8 cellular contexts compared by ENCODE assay signal in the genomic region with DNA sequence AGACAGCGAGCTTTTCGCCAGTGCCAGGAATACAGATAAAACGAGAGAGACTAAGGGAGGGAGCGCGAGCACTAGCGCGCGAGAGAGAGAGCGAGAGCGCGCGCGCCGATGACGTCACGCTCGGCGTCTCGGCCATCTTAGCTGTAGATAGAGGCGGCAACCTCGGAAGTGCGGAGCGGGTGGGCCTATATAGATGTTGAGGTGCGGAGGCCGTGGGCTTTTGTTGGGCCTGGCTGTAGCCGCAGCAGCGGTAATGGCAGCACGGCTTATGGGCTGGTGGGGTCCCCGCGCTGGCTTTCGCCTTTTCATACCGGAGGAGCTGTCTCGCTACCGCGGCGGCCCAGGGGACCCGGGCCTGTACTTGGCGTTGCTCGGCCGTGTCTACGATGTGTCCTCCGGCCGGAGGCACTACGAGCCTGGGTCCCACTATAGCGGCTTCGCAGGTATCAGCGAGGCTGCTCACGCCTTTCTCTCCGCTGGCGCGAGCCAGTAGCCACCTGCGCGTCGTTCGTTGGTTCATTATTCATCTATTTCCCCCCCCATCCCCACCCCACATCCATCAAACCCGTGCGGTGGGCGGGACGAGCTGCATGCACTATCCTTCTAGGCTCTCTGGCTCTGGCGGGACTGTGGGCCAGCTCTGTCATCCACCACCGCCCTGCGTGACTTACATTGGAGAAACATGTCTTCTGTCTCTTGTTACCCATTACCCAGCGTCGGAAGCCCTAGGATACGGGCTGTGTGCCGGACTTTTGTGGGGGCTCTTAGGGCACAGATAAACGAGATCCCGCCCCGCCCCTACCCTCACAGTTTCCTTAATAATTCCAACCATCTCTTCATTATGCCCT. TPM values are rescaled to one million over a fixed set of nuclear protein-coding genes. Genes with fewer than 3 reads are reported as not detected.
DNase-seq lines count a peak whose midpoint lies in the region; ATAC-seq and TF ChIP-seq lines count a peak whose summit lies in the region.

No MANE protein-coding gene starts in this region.

- no peaks in the 10 kb centered on the region for H3K36me3 ChIP-seq in IMR-90 (ENCODE audit: control insufficient read depth, insufficient read depth, low read length)

- H4K5ac ChIP-seq in IMR-90 (ENCODE audit: low read depth, low read length): peak overlapping the region; percentile 78

- peak overlapping the region; percentile 74 for H2AK5ac ChIP-seq in IMR-90 (ENCODE audit: low read depth, low read length)

- H2BK5ac ChIP-seq in IMR-90 (ENCODE audit: low read depth, low read length, poor library complexity, severe bottlenecking): peak overlapping the region; percentile 66

- H3K9ac ChIP-seq in IMR-90 (ENCODE audit: low read depth, low read length): peak overlapping the region; percentile 95

- peak overlapping the region; percentile 24; the same call in 1 of the 2 replicates for H2BK120ac ChIP-seq in IMR-90 (ENCODE audit: low read depth, low read length)

- TF ChIP-seq POLR2A in IMR-90 (IDR thresholded peaks at IDR 0.05; ENCODE audit: low read depth, low read length) (peak; percentile 88), erythroblast (IDR thresholded peaks at IDR 0.05; ENCODE audit: low read length) (peak; percentile 93)

- no peak for TF ChIP-seq RAD21 in IMR-90 (IDR thresholded peaks at IDR 0.05; ENCODE audit: low read length)

- intact Hi-C loops in IMR-90 (cut with micrococcal nuclease): no loop called here

- CTCF ChIA-PET in IMR-90 (lab: Yijun Ruan, JAX): interaction anchor here (0.6 kb wide), 1 partner anchor 90 kb away, joined by 4 read pairs; no protein-coding TSS in a partner anchor

- ATAC-seq in GM21528 (IDR thresholded peaks at IDR 0.05; ENCODE audit: low FRiP score, unreplicated experiment) (peak; percentile 69), IMR-90 (ENCODE audit: low read depth) (peak; percentile 73)

- H3K9me3 ChIP-seq in IMR-90 (ENCODE audit: control insufficient read depth, insufficient read depth, low read length): no peaks in the 10 kb centered on the region

- peak overlapping the region; percentile 99 for H3K4me2 ChIP-seq in IMR-90 (ENCODE audit: low read depth, low read length)

- peak overlapping the region; percentile 94 for H2AK9ac ChIP-seq in IMR-90 (replicated peaks; ENCODE audit: low read depth, low read length, poor library complexity)

- H3K27me3 ChIP-seq in IMR-90 (ENCODE audit: control insufficient read depth, insufficient read depth, low read length): no peaks in the 10 kb centered on the region

- peaks cover 11% of the 10 kb centered on the region for H3K9me1 ChIP-seq in IMR-90 (ENCODE audit: insufficient read depth, low read length)

- WGBS in IMR-90 (ENCODE audit: extremely low coverage in 2 of 2, insufficient read length in 1 of 2), 2 experiments: 2% methylated on average over 32 of the region's 69 CpGs; no CpG with 5 or more reads in 1 of the 2 experiments

- TSS peak; percentile 72 for BruUV-seq in IMR-90 (replicated peaks; lab: Mats Ljungman, UMichigan)

- peaks cover 13% of the 10 kb centered on the region; the same call in 1 of the 2 replicates for H4K20me1 ChIP-seq in IMR-90 (ENCODE audit: insufficient read depth, low read length)

- H2AFZ ChIP-seq in IMR-90 (replicated peaks; ENCODE audit: low read length, poor library complexity): peak overlapping the region; percentile 97

- H4K8ac ChIP-seq in IMR-90 (ENCODE audit: low read depth in 2 of 2, low read length in 2 of 2): peak overlapping the region; percentile 96 to 98

- peak overlapping the region; percentile 58 for H3K18ac ChIP-seq in IMR-90 (ENCODE audit: low read depth, low read length)

- peak overlapping the region; percentile 79 for H4K91ac ChIP-seq in IMR-90 (ENCODE audit: insufficient read depth, low read depth, low read length)

- peak overlapping the region; percentile 81 for H3K56ac ChIP-seq in IMR-90 (ENCODE audit: extremely low read depth, insufficient read depth, low read length)

- peak overlapping the region; percentile 87 for H3K4me3 ChIP-seq in IMR-90 (ENCODE audit: insufficient read depth, low read depth, low read length)

- TF ChIP-seq CTCF in IMR-90 (conservative IDR thresholded peaks at IDR 0.05; ENCODE audit: low read depth, low read length): no peak

- in situ Hi-C loops in IMR-90 (cut with MboI; ENCODE audit: low sequenced_read_pairs): no loop called here

- H3K14ac ChIP-seq in IMR-90 (replicated peaks; ENCODE audit: low read depth, low read length): peak overlapping the region; percentile 91

- peak overlapping the region; percentile 92 for H3K4ac ChIP-seq in IMR-90 (ENCODE audit: low read depth, low read length)

- H3K4me1 ChIP-seq in IMR-90 (ENCODE audit: control insufficient read depth, insufficient read depth, low read length): peaks cover 4% of the 10 kb centered on the region

- dilution Hi-C loops in IMR-90 (cut with HindIII; ENCODE audit: low sequenced_read_pairs, unreplicated experiment): no loop called here

- DNase-seq in DMS 273 (lab: John Stamatoyannopoulos, UW; ENCODE audit: unreplicated experiment) (peak; percentile 94), IMR-90 (peak; percentile 92), OCI-M1 (lab: John Stamatoyannopoulos, UW) (peak; percentile 96), erythroblast (lab: John Stamatoyannopoulos, UW) (peak; percentile 97), mucosa of gallbladder (ENCODE audit: low spot score) (peak; percentile 94)
- DNase-seq in activated T-cell treated with anti-CD3 and anti-CD28 coated beads, Interleukin-2, amount 50 U/mL, for 1 hour: peak; percentile 90
- DNase-seq in stimulated activated CD8-positive, alpha-beta memory T cell treated with anti-CD3 and anti-CD28 coated beads, Interleukin-4, amount 100 ng/mL, for 1 hour (ENCODE audit: low read depth in 2 of 2, low spot score in 1 of 2): peak; percentile 78 to 81

- POLR2A ChIA-PET in IMR-90 (lab: Charles Lee; ENCODE audit: unreplicated experiment): interaction anchor here (0.5 to 0.7 kb wide), 4 partner anchors 17 to 267 kb away, joined by 3 to 7 read pairs (median 4); no protein-coding TSS in a partner anchor

- peak overlapping the region; percentile 26; the same call in 1 of the 3 replicates for H2BK15ac ChIP-seq in IMR-90 (ENCODE audit: low read depth, low read length)

- peaks cover 12 to 52% of the 10 kb centered on the region in 2 experiments for H3K79me1 ChIP-seq in IMR-90 (ENCODE audit: low read depth in 1 of 2, low read length in 2 of 2)

- H3K27ac ChIP-seq in IMR-90 (ENCODE audit: insufficient read depth, low read length): peak overlapping the region; percentile 96

- no peak overlapping the region for H2BK20ac ChIP-seq in IMR-90 (ENCODE audit: low read depth, low read length)

- H3K23ac ChIP-seq in IMR-90 (ENCODE audit: low read depth, low read length): peak overlapping the region; percentile 84; the same call in 1 of the 2 replicates

TF ChIP-seq in IMR-90, 13 proteins besides CTCF, POLR2A, EP300 and RAD21:
- peak; percentile 55; the same call in 1 of the 2 replicates for TF ChIP-seq MXI1 (IDR thresholded peaks at IDR 0.05; ENCODE audit: borderline replicate concordance, low read depth, low read length)
- no peak for TF ChIP-seq RFX5 (IDR thresholded peaks at IDR 0.05; ENCODE audit: low read depth, low read length)
- peak; percentile 30; the same call in 1 of the 2 replicates for TF ChIP-seq BHLHE40 (IDR thresholded peaks at IDR 0.05; ENCODE audit: low read depth, low read length)
- peak; percentile 56; the same call in 1 of the 2 replicates for TF ChIP-seq MAZ (IDR thresholded peaks at IDR 0.05; ENCODE audit: borderline replicate concordance, low read depth, low read length)
- TF ChIP-seq FOS (IDR thresholded peaks at IDR 0.05; ENCODE audit: low read depth, low read length): 0 out of 2 replicates have a peak, but pooled peaks have one; percentile 8
- TF ChIP-seq CEBPB (IDR thresholded peaks at IDR 0.05; ENCODE audit: low read depth, low read length): 0 out of 2 replicates have a peak, but pooled peaks have one; percentile 3

RNA-seq across cellular contexts. Expression of a gene that starts 0.8 kb away (rescaled TPM):
- 14.7 and 15.2 TPM in 2 replicates for total RNA-seq in IMR-90 (2012; rRNA removed)
- 22.2 and 23.6 TPM in 2 replicates for polyA plus RNA-seq in IMR-90 (2012; rRNA removed)
- 32.8 and 33.6 TPM in 2 replicates for polyA plus RNA-seq in IMR-90 (2012; cell fraction: cytosol; rRNA removed)
- 9.0 and 14.1 TPM in 2 replicates for polyA plus RNA-seq in IMR-90 (2012; cell fraction: nucleus; rRNA removed; ENCODE audit: low replicate concordance)
- 21.6 TPM for total RNA-seq in mucosa of gallbladder

RNA-seq across cellular contexts. Expression of a gene that starts 1.0 kb away (rescaled TPM):
- total RNA-seq in IMR-90 (2012; rRNA removed): 32.2 and 34.4 TPM in 2 replicates
- 11.4 and 13.3 TPM in 2 replicates for polyA plus RNA-seq in IMR-90 (2012; rRNA removed)
- 6.0 and 6.6 TPM in 2 replicates for polyA plus RNA-seq in IMR-90 (2012; cell fraction: cytosol; rRNA removed)
- polyA plus RNA-seq in IMR-90 (2012; cell fraction: nucleus; rRNA removed; ENCODE audit: low replicate concordance): 28.8 and 34.0 TPM in 2 replicates
- 48.3 TPM for total RNA-seq in mucosa of gallbladder

Comparison
In these comparisons a context has a peak if more than half of its experiments do, and no peak if none do; other contexts are left out.
1. Peak in every context shown above with its lines: DNase-seq, ATAC-seq, H3K4me3 ChIP-seq and H3K27ac ChIP-seq.